Comparison of ENCODE assay signal across 8 cellular contexts in the genomic region with DNA sequence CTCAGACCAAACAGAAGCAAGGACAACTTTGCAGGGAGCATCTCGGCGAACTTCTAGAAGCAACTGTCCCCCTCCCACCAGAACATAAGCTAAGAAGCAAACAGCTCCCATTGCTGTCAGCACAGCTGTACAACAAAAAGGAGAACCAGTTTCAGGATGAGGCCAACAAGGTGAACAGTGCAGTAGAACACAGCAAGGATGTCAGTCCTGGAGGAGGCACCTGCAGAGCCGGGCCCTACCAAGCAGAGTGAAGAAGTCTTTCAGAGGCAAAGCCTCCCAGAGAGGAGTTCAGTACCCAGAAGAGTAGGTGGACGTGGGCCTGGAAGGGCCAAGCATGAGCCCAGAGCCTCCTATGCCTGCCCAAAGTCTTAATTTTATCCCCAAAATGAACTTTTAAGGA. TPM values are rescaled to one million over a fixed set of nuclear protein-coding genes. Genes with fewer than 3 reads are reported as not detected.
DNase-seq lines count a peak whose midpoint lies in the region; ATAC-seq, FAIRE-seq and TF ChIP-seq lines count a peak whose summit lies in the region.

No MANE protein-coding gene starts in this region.

- peak overlapping the region; percentile 91 to 99 (median 95) for H3K4me3 Mint-ChIP-seq in immature natural killer cell

- peaks cover 0 to 6% (median 1%) of the 10 kb centered on the region in 3 donors for H3K36me3 Mint-ChIP-seq in immature natural killer cell

- intact Hi-C loops in A673 (cut with micrococcal nuclease; ENCODE audit: unreplicated experiment): no loop called here

- peaks cover 30 to 39% of the 10 kb centered on the region in 2 donors for H3K4me1 Mint-ChIP-seq in immature natural killer cell

- no peaks in the 10 kb centered on the region for H3K4me1 ChIP-seq in A673 (ENCODE audit: insufficient read depth, low read length, poor library complexity, severe bottlenecking)

- in situ Hi-C loops in ACHN (cut with HindIII; ENCODE audit: low pct_ligation_motif_present, low pct_unique_long_range_greater_than_20kb, low sequenced_read_pairs): no loop called here

- H3K27me3 Mint-ChIP-seq in immature natural killer cell (ENCODE audit: low read depth in 3 of 3): peaks cover 2 to 4% (median 3%) of the 10 kb centered on the region in 3 donors

- TF ChIP-seq CTCF in A673 (conservative IDR thresholded peaks at IDR 0.05; ENCODE audit: low read depth, low read length) (no peak), WI38 (IDR thresholded peaks at IDR 0.05; ENCODE audit: low read depth, low read length) (no peak)

- peak overlapping the region; percentile 56 to 94 (median 76) for H3K27ac Mint-ChIP-seq in immature natural killer cell

- H3K9me3 ChIP-seq in A673 (ENCODE audit: low read depth, low read length, poor library complexity, severe bottlenecking): no peaks in the 10 kb centered on the region

- peak; percentile 75 for FAIRE-seq in GM12891 (lab: Jason Lieb, UNC)

- H3K27ac ChIP-seq in A673 (ENCODE audit: low read depth, low read length, poor library complexity, severe bottlenecking): peak overlapping the region; percentile 77

- H3K4me3 ChIP-seq in A673 (ENCODE audit: low read depth, low read length, poor library complexity, severe bottlenecking) (peak overlapping the region; percentile 96), WI38 (ENCODE audit: low read depth, low read length) (peak overlapping the region; percentile 92)

- TSS peak; percentile 42 for BruUV-seq in A673 (replicated peaks; lab: Mats Ljungman, UMichigan)

- no peak for TF ChIP-seq POLR2A in GM12891 (IDR thresholded peaks at IDR 0.05; ENCODE audit: low read depth, low read length)

- H3K9me3 Mint-ChIP-seq in immature natural killer cell: no peaks in the 10 kb centered on the region

- ATAC-seq in HG03280 (IDR thresholded peaks at IDR 0.05; ENCODE audit: unreplicated experiment): no peak

- H3K27me3 ChIP-seq in A673 (replicated peaks; ENCODE audit: insufficient read depth, low read depth, low read length, poor library complexity): no peaks in the 10 kb centered on the region

- POLR2A ChIA-PET in A673 (lab: Charles Lee; ENCODE audit: low non-redundant PET): no interaction called here

- no peaks in the 10 kb centered on the region for H3K36me3 ChIP-seq in A673 (ENCODE audit: insufficient read depth, low read length, poor library complexity, severe bottlenecking)

- no peak for DNase-seq in A673 (ENCODE audit: low spot score)
- DNase-seq in GM12891 (ENCODE audit: insufficient read length, low spot score): no peak
- DNase-seq in immature natural killer cell: no peak
- no peak for DNase-seq in A172 (ENCODE audit: low spot score)
- no peak for DNase-seq in T-helper 9 cell
- no peak for DNase-seq in ACHN

- CTCF ChIA-PET in A673 (lab: Charles Lee): no interaction called here

TF ChIP-seq in GM12891, 5 proteins besides CTCF, POLR2A, EP300 and RAD21:
- TF ChIP-seq TAF1 (IDR thresholded peaks at IDR 0.05; ENCODE audit: low read depth, low read length) (no peak), POU2F2 (IDR thresholded peaks at IDR 0.05; ENCODE audit: low read depth, low read length) (no peak), SPI1 (IDR thresholded peaks at IDR 0.05; ENCODE audit: low read depth, low read length) (no peak), PAX5 (IDR thresholded peaks at IDR 0.05; ENCODE audit: insufficient read depth, low read length, severe bottlenecking) (no peak), POLR2AphosphoS5 (IDR thresholded peaks at IDR 0.05; ENCODE audit: low read depth, low read length) (no peak)

RNA-seq across cellular contexts. Expression of a gene that starts 1.0 kb away (rescaled TPM):
- total RNA-seq in A673 (2021): 59.4 and 74.3 TPM in 2 replicates
- 31.3 TPM for polyA plus RNA-seq in GM12891 (2012; ENCODE audit: low read depth, missing spikeins)
- polyA plus RNA-seq in immature natural killer cell: 1 to 10 TPM; 2.1 to 5.5 (median 4.9) TPM
- 5.9 and 7.5 TPM in 2 replicates for total RNA-seq in A172 (2014; rRNA removed; shearing (Covaris generic))

RNA-seq across cellular contexts. Expression of a gene that starts 2.0 kb away (rescaled TPM):
- total RNA-seq in A673 (2021): 70.7 and 76.5 TPM in 2 replicates
- 119 TPM for polyA plus RNA-seq in GM12891 (2012; ENCODE audit: low read depth, missing spikeins)
- 100 to 1,000 TPM; 108 to 138 (median 132) TPM for polyA plus RNA-seq in immature natural killer cell
- 125 and 132 TPM in 2 replicates for total RNA-seq in A172 (2014; rRNA removed; shearing (Covaris generic))

RNA-seq across cellular contexts. Expression of a gene that starts 40.2 kb away (rescaled TPM):
- total RNA-seq in A673 (2021): 0.45 and 0.96 TPM in 2 replicates
- 1.4 TPM for polyA plus RNA-seq in GM12891 (2012; ENCODE audit: low read depth, missing spikeins)
- polyA plus RNA-seq in immature natural killer cell: under 1 TPM in 1 of 3 donors, not detected in 2; 0.40 TPM
- 0.03 and 0.72 TPM in 2 replicates for total RNA-seq in A172 (2014; rRNA removed; shearing (Covaris generic))

RNA-seq across cellular contexts. Expression of a gene that starts 46.2 kb away (rescaled TPM):
- total RNA-seq in A673 (2021): 39.4 and 39.8 TPM in 2 replicates
- polyA plus RNA-seq in GM12891 (2012; ENCODE audit: low read depth, missing spikeins): 43.3 TPM
- polyA plus RNA-seq in immature natural killer cell: 10 to 100 TPM; 27.8 to 35.8 (median 30.9) TPM
- 39.0 and 46.2 TPM in 2 replicates for total RNA-seq in A172 (2014; rRNA removed; shearing (Covaris generic))
